Comparison of ENCODE assay signal across 8 cellular contexts in genomic region chr11:57345555-57346151, GRCh38. TPM values are rescaled to one million over a fixed set of nuclear protein-coding genes. Genes with fewer than 3 reads are reported as not detected.
A peak's percentile ranks its signal among the peaks of the same experiment; 100 is the strongest.
DNase-seq lines count a peak whose midpoint lies in the region; ATAC-seq and TF ChIP-seq lines count a peak whose summit lies in the region.

No MANE protein-coding gene starts in this region.

- H3K4me1 ChIP-seq in mesendoderm (ENCODE audit: control insufficient read depth, low read depth, low read length) = peaks cover 4% of the 10 kb centered on the region

- ATAC-seq in GM18858 (IDR thresholded peaks at IDR 0.05; ENCODE audit: unreplicated experiment) (peak; percentile 65), HG03342 (IDR thresholded peaks at IDR 0.05; ENCODE audit: unreplicated experiment) (peak; percentile 71)

- no peak overlapping the region for H3K23ac ChIP-seq in mesendoderm (ENCODE audit: low read length)

- H3K36me3 ChIP-seq in mesendoderm (ENCODE audit: control insufficient read depth, insufficient read depth, low read length) = no peaks in the 10 kb centered on the region

- no peak overlapping the region for H2BK15ac ChIP-seq in mesendoderm (replicated peaks; ENCODE audit: low read depth)

- no peak overlapping the region for H4K5ac ChIP-seq in mesendoderm (ENCODE audit: low read length)

- H3K18ac ChIP-seq in mesendoderm (ENCODE audit: low read length) = no peak overlapping the region

- no peak overlapping the region for H3K4ac ChIP-seq in mesendoderm (ENCODE audit: low read depth, low read length)

- DNase-seq in AG09309 (ENCODE audit: low read depth) = no peak
- DNase-seq in NCI-H446 (lab: John Stamatoyannopoulos, UW) = peak; percentile 38 to 68
- DNase-seq in activated CD4-positive, alpha-beta T cell treated with anti-CD3 and anti-CD28 coated beads, Interleukin-2, amount 50 U/mL, for 24 hours (ENCODE audit: low read depth in 1 of 2, low spot score in 1 of 2) = peak; percentile 48 to 69
- peak; percentile 68 for DNase-seq in effector CD4-positive, alpha-beta T cell
- peak; percentile 90 for DNase-seq in mesendoderm
- peak; percentile 81 for DNase-seq in stimulated activated CD8-positive, alpha-beta memory T cell treated with anti-CD3 and anti-CD28 coated beads, Interleukin-4, amount 100 ng/mL, for 48 hours

- H3K27ac ChIP-seq in mesendoderm (ENCODE audit: low read depth, low read length) = no peak overlapping the region

- H3K4me2 ChIP-seq in mesendoderm (ENCODE audit: low read length) = no peak overlapping the region

- TF ChIP-seq CTCF in AG09309 (IDR thresholded peaks at IDR 0.05; ENCODE audit: control insufficient read depth, insufficient read depth, low read depth, low read length, missing control alignments) = peak; percentile 64

- H4K8ac ChIP-seq in mesendoderm (ENCODE audit: low read depth, low read length) = no peak overlapping the region

- H2AK5ac ChIP-seq in mesendoderm (ENCODE audit: low read length) = no peak overlapping the region

- H3K79me1 ChIP-seq in mesendoderm (ENCODE audit: low read length) = no peaks in the 10 kb centered on the region

- peak overlapping the region; percentile 24 for H3K9ac ChIP-seq in mesendoderm (ENCODE audit: low read length)

- no peaks in the 10 kb centered on the region for H3K79me2 ChIP-seq in mesendoderm (ENCODE audit: control insufficient read depth, insufficient read depth, low read length)

- H3K4me3 ChIP-seq in AG09309 (ENCODE audit: control insufficient read depth, low read depth, low read length) (no peak overlapping the region), mesendoderm (ENCODE audit: low read length) (no peak overlapping the region)

- no peak overlapping the region for H2BK5ac ChIP-seq in mesendoderm (ENCODE audit: low read length)

- no peak overlapping the region for H2BK120ac ChIP-seq in mesendoderm (ENCODE audit: low read depth, low read length)

- no CpG with 5 or more reads among the region's 11 CpGs for WGBS in mesendoderm (ENCODE audit: extremely low coverage, insufficient coverage, low lambda C conversion rate)

- H3K56ac ChIP-seq in mesendoderm (ENCODE audit: low read length) = peak overlapping the region; percentile 39

- H3K27me3 ChIP-seq in mesendoderm (ENCODE audit: insufficient read depth, low read length, poor library complexity) = no peaks in the 10 kb centered on the region

RNA-seq across cellular contexts. Expression of gene P2RX3, which starts 7.5 kb away (rescaled TPM):
- polyA plus RNA-seq in mesendoderm (2013, experiment 1 of 2) = 0.08 TPM
- polyA plus RNA-seq in mesendoderm (2013, experiment 2 of 2) = 0.10 TPM

RNA-seq across cellular contexts. Expression of gene SSRP1, which starts 10.0 kb away (rescaled TPM):
- polyA plus RNA-seq in mesendoderm (2013, experiment 1 of 2) = 242 TPM
- polyA plus RNA-seq in mesendoderm (2013, experiment 2 of 2) = 242 TPM

RNA-seq across cellular contexts. Expression of gene TNKS1BP1, which starts 20.9 kb away (rescaled TPM):
- 114 TPM for polyA plus RNA-seq in mesendoderm (2013, experiment 1 of 2)
- 106 TPM for polyA plus RNA-seq in mesendoderm (2013, experiment 2 of 2)

RNA-seq across cellular contexts. Expression of gene PRG3, which starts 35.3 kb away (rescaled TPM):
- polyA plus RNA-seq in mesendoderm (2013, experiment 1 of 2) = not detected
- polyA plus RNA-seq in mesendoderm (2013, experiment 2 of 2) = not detected

RNA-seq across cellular contexts. Expression of gene PRG2, which starts 44.8 kb away (rescaled TPM):
- polyA plus RNA-seq in mesendoderm (2013, experiment 1 of 2) = 0.13 TPM
- polyA plus RNA-seq in mesendoderm (2013, experiment 2 of 2) = 0.08 TPM
